8 cellular contexts compared by ENCODE assay signal in genomic region chr20:63626424-63627128, GRCh38. TPM values are rescaled to one million over a fixed set of nuclear protein-coding genes. Genes with fewer than 3 reads are reported as not detected.
A peak's percentile ranks its signal among the peaks of the same experiment; 100 is the strongest.
DNase-seq lines count a peak whose midpoint lies in the region; ATAC-seq and TF ChIP-seq lines count a peak whose summit lies in the region.

TSS of gene GMEB2 (minus strand) at chr20:63627101. CDS start at chr20:63619397, 7,704 bp downstream.

- H3K36me3 ChIP-seq in WERI-Rb-1 (peaks cover 12% of the 10 kb centered on the region), left lung (peaks cover 0 to 4% of the 10 kb centered on the region in 2 donors)

- intact Hi-C loops in left lung (cut with DNase I) = no loop called here

- peak; percentile 66 for ATAC-seq in HG02798 (IDR thresholded peaks at IDR 0.05; ENCODE audit: poor library complexity, unreplicated experiment)
- ATAC-seq in left lung = peak; percentile 39

- H3K27ac ChIP-seq in WERI-Rb-1 = peak within 1 kb of the TSS; percentile 99
- peak within 1 kb of the TSS; percentile 97 for H3K27ac ChIP-seq in cingulate gyrus (ENCODE audit: low read depth, low read length)
- H3K27ac ChIP-seq in left lung = peak within 1 kb of the TSS; percentile 90 to 97

- H3K27me3 ChIP-seq in WERI-Rb-1 (ENCODE audit: insufficient read depth, low read depth, severe bottlenecking) (no peaks in the 10 kb centered on the region), left lung (no peaks in the 10 kb centered on the region)

- H3K9me3 ChIP-seq in WERI-Rb-1 (ENCODE audit: severe bottlenecking) (peaks cover 3% of the 10 kb centered on the region), left lung (no peaks in the 10 kb centered on the region)

- peaks cover 7 to 32% of the 10 kb centered on the region in 2 donors for H3K4me1 ChIP-seq in left lung

- TF ChIP-seq CTCF in WERI-Rb-1 (IDR thresholded peaks at IDR 0.05; ENCODE audit: low read depth, low read length) (no peak), left lung (IDR thresholded peaks at IDR 0.05) (no peak)

- DNase-seq in NCI-H2029 (lab: John Stamatoyannopoulos, UW) (peak; percentile 68), NCI-H2029 treated with DMSO at 0.1 percent for 48 hours (lab: John Stamatoyannopoulos, UW) (no peak), NCI-H2107 (lab: John Stamatoyannopoulos, UW) (peak; percentile 84), WERI-Rb-1 (peak; percentile 74), left lung (peak; percentile 69 to 92)
- DNase-seq in stimulated activated CD4-positive, alpha-beta T cell treated with anti-CD3 and anti-CD28 coated beads, Interleukin-2, amount 100 ng/mL, for 4 hours (ENCODE audit: low read depth) = peak; percentile 65

- peak within 1 kb of the TSS; percentile 66 for H3K4me3 ChIP-seq in WERI-Rb-1 (ENCODE audit: low read depth, low read length)
- peak within 1 kb of the TSS; percentile 72 to 93 for H3K4me3 ChIP-seq in left lung

RNA-seq across cellular contexts. Expression of gene GMEB2, which starts in this region (rescaled TPM):
- 1 to 10 TPM; 8.1 to 9.8 TPM for total RNA-seq in left lung
